2 cellular contexts compared by ENCODE assay signal in the genomic region with DNA sequence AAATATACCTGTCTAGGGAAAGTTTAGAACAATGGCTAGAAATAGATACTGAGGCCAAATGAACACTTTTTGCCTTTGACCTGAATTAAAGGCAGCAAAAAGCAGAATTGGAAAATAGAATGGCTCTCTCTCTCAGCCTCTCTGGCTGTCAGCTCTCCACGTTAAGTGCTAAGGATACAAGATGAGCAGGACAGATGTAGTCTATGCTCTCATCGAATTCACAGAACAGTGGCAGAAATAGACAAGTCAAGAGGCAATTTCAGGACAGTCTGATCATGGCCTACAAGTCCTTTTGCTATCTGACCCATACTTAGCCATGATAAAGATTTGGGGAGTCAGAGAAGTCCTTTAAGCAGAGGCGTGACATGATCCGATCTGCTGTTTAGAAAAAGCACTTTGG.
TF ChIP-seq lines count a peak whose summit lies in the region.

No MANE protein-coding gene starts in this region.

TF ChIP-seq in GM23338, 12 proteins besides CTCF, POLR2A, EP300 and RAD21 (continued from another document):
- TF ChIP-seq ZNF462 (CRISPR knock-in tag; IDR thresholded peaks at IDR 0.05) (no peak), REST (IDR thresholded peaks at IDR 0.05; ENCODE audit: unreplicated experiment) (no peak), STAT1 (IDR thresholded peaks at IDR 0.05; ENCODE audit: unreplicated experiment) (no peak)

TF ChIP-seq in WTC11, 78 proteins besides CTCF, POLR2A, EP300 and RAD21 (continued from another document):
- TF ChIP-seq ZSCAN18 (CRISPR knock-in tag; IDR thresholded peaks at IDR 0.05) = no peak
- TF ChIP-seq ZNF423 (CRISPR knock-in tag; IDR thresholded peaks at IDR 0.05) = no peak
- TF ChIP-seq ATF2 (CRISPR knock-in tag; IDR thresholded peaks at IDR 0.05; ENCODE audit: borderline replicate concordance, low read depth) = no peak
- TF ChIP-seq, protein P1, sequence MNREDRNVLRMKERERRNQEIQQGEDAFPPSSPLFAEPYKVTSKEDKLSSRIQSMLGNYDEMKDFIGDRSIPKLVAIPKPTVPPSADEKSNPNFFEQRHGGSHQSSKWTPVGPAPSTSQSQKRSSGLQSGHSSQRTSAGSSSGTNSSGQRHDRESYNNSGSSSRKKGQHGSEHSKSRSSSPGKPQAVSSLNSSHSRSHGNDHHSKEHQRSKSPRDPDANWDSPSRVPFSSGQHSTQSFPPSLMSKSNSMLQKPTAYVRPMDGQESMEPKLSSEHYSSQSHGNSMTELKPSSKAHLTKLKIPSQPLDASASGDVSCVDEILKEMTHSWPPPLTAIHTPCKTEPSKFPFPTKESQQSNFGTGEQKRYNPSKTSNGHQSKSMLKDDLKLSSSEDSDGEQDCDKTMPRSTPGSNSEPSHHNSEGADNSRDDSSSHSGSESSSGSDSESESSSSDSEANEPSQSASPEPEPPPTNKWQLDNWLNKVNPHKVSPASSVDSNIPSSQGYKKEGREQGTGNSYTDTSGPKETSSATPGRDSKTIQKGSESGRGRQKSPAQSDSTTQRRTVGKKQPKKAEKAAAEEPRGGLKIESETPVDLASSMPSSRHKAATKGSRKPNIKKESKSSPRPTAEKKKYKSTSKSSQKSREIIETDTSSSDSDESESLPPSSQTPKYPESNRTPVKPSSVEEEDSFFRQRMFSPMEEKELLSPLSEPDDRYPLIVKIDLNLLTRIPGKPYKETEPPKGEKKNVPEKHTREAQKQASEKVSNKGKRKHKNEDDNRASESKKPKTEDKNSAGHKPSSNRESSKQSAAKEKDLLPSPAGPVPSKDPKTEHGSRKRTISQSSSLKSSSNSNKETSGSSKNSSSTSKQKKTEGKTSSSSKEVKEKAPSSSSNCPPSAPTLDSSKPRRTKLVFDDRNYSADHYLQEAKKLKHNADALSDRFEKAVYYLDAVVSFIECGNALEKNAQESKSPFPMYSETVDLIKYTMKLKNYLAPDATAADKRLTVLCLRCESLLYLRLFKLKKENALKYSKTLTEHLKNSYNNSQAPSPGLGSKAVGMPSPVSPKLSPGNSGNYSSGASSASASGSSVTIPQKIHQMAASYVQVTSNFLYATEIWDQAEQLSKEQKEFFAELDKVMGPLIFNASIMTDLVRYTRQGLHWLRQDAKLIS (CRISPR knock-in tag; IDR thresholded peaks at IDR 0.05; ENCODE audit: borderline replicate concordance) = no peak
- TF ChIP-seq, protein P2, sequence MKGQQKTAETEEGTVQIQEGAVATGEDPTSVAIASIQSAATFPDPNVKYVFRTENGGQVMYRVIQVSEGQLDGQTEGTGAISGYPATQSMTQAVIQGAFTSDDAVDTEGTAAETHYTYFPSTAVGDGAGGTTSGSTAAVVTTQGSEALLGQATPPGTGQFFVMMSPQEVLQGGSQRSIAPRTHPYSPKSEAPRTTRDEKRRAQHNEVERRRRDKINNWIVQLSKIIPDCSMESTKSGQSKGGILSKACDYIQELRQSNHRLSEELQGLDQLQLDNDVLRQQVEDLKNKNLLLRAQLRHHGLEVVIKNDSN (CRISPR knock-in tag; IDR thresholded peaks at IDR 0.05) = no peak
- no peak for TF ChIP-seq NFYB (CRISPR knock-in tag; conservative IDR thresholded peaks at IDR 0.05; ENCODE audit: low read depth)
- TF ChIP-seq, protein P3, sequence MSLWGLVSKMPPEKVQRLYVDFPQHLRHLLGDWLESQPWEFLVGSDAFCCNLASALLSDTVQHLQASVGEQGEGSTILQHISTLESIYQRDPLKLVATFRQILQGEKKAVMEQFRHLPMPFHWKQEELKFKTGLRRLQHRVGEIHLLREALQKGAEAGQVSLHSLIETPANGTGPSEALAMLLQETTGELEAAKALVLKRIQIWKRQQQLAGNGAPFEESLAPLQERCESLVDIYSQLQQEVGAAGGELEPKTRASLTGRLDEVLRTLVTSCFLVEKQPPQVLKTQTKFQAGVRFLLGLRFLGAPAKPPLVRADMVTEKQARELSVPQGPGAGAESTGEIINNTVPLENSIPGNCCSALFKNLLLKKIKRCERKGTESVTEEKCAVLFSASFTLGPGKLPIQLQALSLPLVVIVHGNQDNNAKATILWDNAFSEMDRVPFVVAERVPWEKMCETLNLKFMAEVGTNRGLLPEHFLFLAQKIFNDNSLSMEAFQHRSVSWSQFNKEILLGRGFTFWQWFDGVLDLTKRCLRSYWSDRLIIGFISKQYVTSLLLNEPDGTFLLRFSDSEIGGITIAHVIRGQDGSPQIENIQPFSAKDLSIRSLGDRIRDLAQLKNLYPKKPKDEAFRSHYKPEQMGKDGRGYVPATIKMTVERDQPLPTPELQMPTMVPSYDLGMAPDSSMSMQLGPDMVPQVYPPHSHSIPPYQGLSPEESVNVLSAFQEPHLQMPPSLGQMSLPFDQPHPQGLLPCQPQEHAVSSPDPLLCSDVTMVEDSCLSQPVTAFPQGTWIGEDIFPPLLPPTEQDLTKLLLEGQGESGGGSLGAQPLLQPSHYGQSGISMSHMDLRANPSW (CRISPR knock-in tag; conservative IDR thresholded peaks at IDR 0.05; ENCODE audit: low read depth) = no peak
